ENCODE assay signal across 1 cellular context in genomic region chr2:16666453-16666801, GRCh38.
TF ChIP-seq lines count a peak whose summit lies in the region.

No MANE protein-coding gene starts in this region.

TF ChIP-seq in endothelial cell of umbilical vein, 7 proteins besides CTCF, POLR2A, EP300 and RAD21 (continued from another document):
- TF ChIP-seq MAX (IDR thresholded peaks at IDR 0.05; ENCODE audit: insufficient read depth, insufficient read length) = no peak
- peak; percentile 95 for TF ChIP-seq FOS (IDR thresholded peaks at IDR 0.05; ENCODE audit: borderline replicate concordance, insufficient read depth, low read length)
